21 cellular contexts compared by ENCODE assay signal in the genomic region with DNA sequence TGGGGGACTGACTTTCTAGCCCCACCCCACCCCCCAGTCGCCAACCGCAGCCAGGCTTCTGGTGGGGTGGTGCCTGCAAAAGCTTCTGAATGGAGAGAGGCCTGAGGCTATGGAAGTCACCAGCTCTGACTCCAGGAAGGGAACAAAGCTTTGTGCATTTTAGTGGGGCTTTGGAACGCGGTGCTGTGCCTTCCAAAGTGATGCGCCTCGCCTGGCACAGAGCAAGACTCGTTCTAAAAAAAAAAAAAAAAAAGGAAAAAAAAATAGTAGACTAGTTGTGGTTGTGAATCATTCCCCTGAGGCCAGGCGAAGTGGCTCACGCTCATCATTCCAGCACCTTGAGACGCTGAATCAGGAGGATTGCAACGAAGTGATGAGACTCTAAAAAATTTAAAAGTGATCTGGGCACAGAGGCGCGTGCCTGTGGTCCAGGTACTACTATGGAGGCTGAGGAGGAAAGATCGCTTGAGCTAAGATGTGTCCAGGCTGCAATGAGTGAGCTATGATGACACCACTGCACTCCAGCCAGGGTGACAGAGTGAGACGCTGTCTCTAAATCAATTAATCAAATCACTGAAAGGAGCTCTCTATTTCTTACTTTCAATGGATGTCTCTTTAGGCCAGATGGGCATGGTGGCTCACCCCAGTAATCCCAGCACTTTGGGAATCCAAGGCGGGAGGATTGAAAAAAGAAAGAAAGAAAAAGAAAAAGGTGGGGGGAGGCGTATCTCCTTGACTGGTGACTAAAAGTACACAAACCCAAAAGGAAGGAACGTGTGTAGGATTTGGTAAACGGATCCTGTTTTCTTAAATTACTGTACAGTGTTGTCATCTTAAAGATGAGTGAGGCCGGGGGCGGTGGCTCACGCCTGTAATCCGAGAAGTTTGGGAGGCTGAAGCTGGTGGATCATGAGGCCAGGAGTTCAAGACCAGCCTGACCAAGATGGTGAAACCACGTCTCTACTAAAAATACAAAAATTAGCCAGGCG.
DNase-seq lines count a peak whose midpoint lies in the region; ATAC-seq, FAIRE-seq and TF ChIP-seq lines count a peak whose summit lies in the region.
"Had no signal": no experiment of that assay in that cellular context is flagged by ENCODE, and none has a peak within 500 bp of the region (broad histone marks: within the 10 kb centered on the region; RNA-seq: fewer than 3 reads in every experiment).

No MANE protein-coding gene starts in this region.

- H3K9me3 ChIP-seq in HUES6 (ENCODE audit: control insufficient read depth, insufficient read depth, low read depth, low read length) (peaks cover 70% of the 10 kb centered on the region), RWPE2 (ENCODE audit: severe bottlenecking) (no peaks in the 10 kb centered on the region), vagina (no peaks in the 10 kb centered on the region)

- TF ChIP-seq POLR2A in vagina (IDR thresholded peaks at IDR 0.05) (no peak), GM12891 (IDR thresholded peaks at IDR 0.05; ENCODE audit: low read depth, low read length) (no peak)

- peaks cover 0 to 3% (median 2%) of the 10 kb centered on the region in 3 donors for H3K27me3 Mint-ChIP-seq in CD14-positive monocyte (ENCODE audit: low read depth in 3 of 3)
- H3K27me3 Mint-ChIP-seq: activated CD4-positive, alpha-beta memory T cell treated with anti-CD3 and anti-CD28 coated beads, Interleukin-2, amount 10 ng/mL, durations not matched to agents 7 days and 5 days; activated naive CD8-positive, alpha-beta T cell treated with anti-CD3 and anti-CD28 coated beads, Interleukin-2, amount 10 ng/mL, durations not matched to agents 7 days and 5 days; progenitor cell of endocrine pancreas; stimulated activated naive CD8-positive, alpha-beta T cell treated with anti-CD3 and anti-CD28 coated beads, Interleukin-15, amount 100 ng/mL, for 72 hours had no signal

- H3K4me1 ChIP-seq in HUES6 (ENCODE audit: control insufficient read depth, insufficient read depth, low read length) (no peaks in the 10 kb centered on the region; the same call in 1 of the 2 replicates), RWPE2 (ENCODE audit: insufficient read depth, poor library complexity, severe bottlenecking) (no peaks in the 10 kb centered on the region), vagina (no peaks in the 10 kb centered on the region)
- H3K4me1 ChIP-seq: tibial nerve had no signal

- TF ChIP-seq CTCF in RWPE2 (IDR thresholded peaks at IDR 0.05; ENCODE audit: poor library complexity, severe bottlenecking) (no peak), CD14-positive monocyte (IDR thresholded peaks at IDR 0.05) (no peak), vagina (IDR thresholded peaks at IDR 0.05) (no peak)

- peak overlapping the region in 1 of 7 donors; percentile 53 for H3K27ac Mint-ChIP-seq in CD14-positive monocyte
- H3K27ac Mint-ChIP-seq: activated CD4-positive, alpha-beta memory T cell treated with anti-CD3 and anti-CD28 coated beads, Interleukin-2, amount 10 ng/mL, durations not matched to agents 7 days and 5 days; activated naive CD8-positive, alpha-beta T cell treated with anti-CD3 and anti-CD28 coated beads, Interleukin-2, amount 10 ng/mL, durations not matched to agents 7 days and 5 days; CD8-positive, alpha-beta T cell; H9; progenitor cell of endocrine pancreas; stimulated activated naive CD8-positive, alpha-beta T cell treated with anti-CD3 and anti-CD28 coated beads, Interleukin-15, amount 100 ng/mL, for 72 hours had no signal

- intact Hi-C loops in CD14-positive monocyte (cut with micrococcal nuclease) = no loop called here
- intact Hi-C loops in vagina (cut with DNase I) = no loop called here

- DNase-seq in ELF-1 (ENCODE audit: low read depth, low spot score) = peak; percentile 97
- DNase-seq in RWPE2 (ENCODE audit: low spot score) = peak; percentile 72
- peak; percentile 21 for DNase-seq in kidney glomerular epithelial cell (lab: John Stamatoyannopoulos, UW)
- DNase-seq in CD14-positive monocyte (ENCODE audit: low spot score) = no peak
- no peak for DNase-seq in vagina (ENCODE audit: extremely low spot score in 2 of 2)
- no peak for DNase-seq in NK-92 (lab: John Stamatoyannopoulos, UW; ENCODE audit: unreplicated experiment)
- no peak for DNase-seq in GM12891 (ENCODE audit: insufficient read length, low spot score)
- DNase-seq: activated CD4-positive, alpha-beta memory T cell treated with anti-CD3 and anti-CD28 coated beads, Interleukin-2, amount 10 ng/mL, durations not matched to agents 7 days and 5 days; activated CD4-positive, CD25-positive, alpha-beta regulatory T cell treated with anti-CD3 and anti-CD28 coated beads, Interleukin-2, amount 50 U/mL, for 72 hours; activated effector memory CD4-positive, alpha-beta T cell treated with Interleukin-2 at 50 U/mL for 16 hours; activated naive CD8-positive, alpha-beta T cell treated with anti-CD3 and anti-CD28 coated beads, Interleukin-2, amount 10 ng/mL, durations not matched to agents 7 days and 5 days; activated T-cell treated with anti-CD3 and anti-CD28 coated beads for 4 hours; CD8-positive, alpha-beta T cell; DMS53; H9; head of caudate nucleus; NCI-H1436; stimulated activated naive CD8-positive, alpha-beta T cell treated with anti-CD3 and anti-CD28 coated beads, Interleukin-15, amount 100 ng/mL, for 72 hours had no signal

- H3K4me3 Mint-ChIP-seq in CD14-positive monocyte = no peak overlapping the region
- H3K4me3 Mint-ChIP-seq: activated CD4-positive, alpha-beta memory T cell treated with anti-CD3 and anti-CD28 coated beads, Interleukin-2, amount 10 ng/mL, durations not matched to agents 7 days and 5 days; activated naive CD8-positive, alpha-beta T cell treated with anti-CD3 and anti-CD28 coated beads, Interleukin-2, amount 10 ng/mL, durations not matched to agents 7 days and 5 days; CD8-positive, alpha-beta T cell; H9; stimulated activated naive CD8-positive, alpha-beta T cell treated with anti-CD3 and anti-CD28 coated beads, Interleukin-15, amount 100 ng/mL, for 72 hours had no signal

- H3K27me3 ChIP-seq in HUES6 (ENCODE audit: control insufficient read depth, insufficient read depth, low read length) (no peaks in the 10 kb centered on the region), RWPE2 (ENCODE audit: insufficient read depth, poor library complexity, severe bottlenecking) (no peaks in the 10 kb centered on the region), vagina (no peaks in the 10 kb centered on the region)
- H3K27me3 ChIP-seq: tibial nerve had no signal

- no peaks in the 10 kb centered on the region for H3K36me3 Mint-ChIP-seq in CD14-positive monocyte
- H3K36me3 Mint-ChIP-seq: activated naive CD8-positive, alpha-beta T cell treated with anti-CD3 and anti-CD28 coated beads, Interleukin-2, amount 10 ng/mL, durations not matched to agents 7 days and 5 days; CD8-positive, alpha-beta T cell had no signal

- H3K27ac ChIP-seq in HUES6 (ENCODE audit: low read depth, low read length) (no peak overlapping the region; the same call in 1 of the 2 replicates), RWPE2 (ENCODE audit: poor library complexity, severe bottlenecking) (peak overlapping the region; percentile 72), vagina (no peak overlapping the region)
- H3K27ac ChIP-seq: tibial nerve had no signal

- no peak for FAIRE-seq in GM12891 (lab: Jason Lieb, UNC)

- ATAC-seq in RWPE2 (ENCODE audit: low read depth) = peak; percentile 92
- ATAC-seq: CD8-positive, alpha-beta T cell; stimulated activated naive CD8-positive, alpha-beta T cell treated with anti-CD3 and anti-CD28 coated beads, Interleukin-15, amount 100 ng/mL, for 72 hours had no signal

- peaks cover 23 to 76% (median 65%) of the 10 kb centered on the region in 7 donors for H3K9me3 Mint-ChIP-seq in CD14-positive monocyte

- peak overlapping the region; percentile 65 for H3K9ac ChIP-seq in HUES6 (ENCODE audit: low read length)

- H3K36me3 ChIP-seq in HUES6 (ENCODE audit: control insufficient read depth, insufficient read depth, low read length) = no peaks in the 10 kb centered on the region
- no peaks in the 10 kb centered on the region for H3K36me3 ChIP-seq in RWPE2 (ENCODE audit: low read depth)
- no peaks in the 10 kb centered on the region for H3K36me3 ChIP-seq in vagina
- H3K36me3 ChIP-seq: tibial nerve had no signal

- no peaks in the 10 kb centered on the region for H3K4me1 Mint-ChIP-seq in CD14-positive monocyte
- H3K4me1 Mint-ChIP-seq: activated CD4-positive, alpha-beta memory T cell treated with anti-CD3 and anti-CD28 coated beads, Interleukin-2, amount 10 ng/mL, durations not matched to agents 7 days and 5 days; activated naive CD8-positive, alpha-beta T cell treated with anti-CD3 and anti-CD28 coated beads, Interleukin-2, amount 10 ng/mL, durations not matched to agents 7 days and 5 days; H9; stimulated activated naive CD8-positive, alpha-beta T cell treated with anti-CD3 and anti-CD28 coated beads, Interleukin-15, amount 100 ng/mL, for 72 hours had no signal

- H3K4me3 ChIP-seq in HUES6 (ENCODE audit: low read depth, low read length) (peak overlapping the region; percentile 9; the same call in 1 of the 2 replicates), RWPE2 (ENCODE audit: severe bottlenecking) (no peak overlapping the region), vagina (no peak overlapping the region)
- H3K4me3 ChIP-seq: tibial nerve had no signal

TF ChIP-seq in GM12891, 5 proteins besides CTCF, POLR2A, EP300 and RAD21:
- TF ChIP-seq POU2F2 (IDR thresholded peaks at IDR 0.05; ENCODE audit: low read depth, low read length) (no peak), PAX5 (IDR thresholded peaks at IDR 0.05; ENCODE audit: insufficient read depth, low read length, severe bottlenecking) (no peak), TAF1 (IDR thresholded peaks at IDR 0.05; ENCODE audit: low read depth, low read length) (no peak), POLR2AphosphoS5 (IDR thresholded peaks at IDR 0.05; ENCODE audit: low read depth, low read length) (no peak), SPI1 (IDR thresholded peaks at IDR 0.05; ENCODE audit: low read depth, low read length) (no peak)
TF ChIP-seq in GM12891: peak in this region for 0.

Comparison
In these comparisons a context has a peak if more than half of its experiments do, and no peak if none do; other contexts are left out.
1. DNase-seq: peak in ELF-1 (single experiment), RWPE2 (single experiment) and kidney glomerular epithelial cell (single experiment); none in CD14-positive monocyte (single experiment), vagina (0 of 2), NK-92 (single experiment) and GM12891 (single experiment).